In genomic region chr7:149195180-149196150, GRCh38 we compare ENCODE assay signal across 8 cellular contexts. TPM values are rescaled to one million over a fixed set of nuclear protein-coding genes. Genes with fewer than 3 reads are reported as not detected.
A peak's percentile ranks its signal among the peaks of the same experiment; 100 is the strongest.
DNase-seq lines count a peak whose midpoint lies in the region; ATAC-seq, FAIRE-seq and TF ChIP-seq lines count a peak whose summit lies in the region.

Gene ZNF282, plus strand, starts transcription at chr7:149195546. Its CDS starts 44 bp downstream, at chr7:149195590.

- peak; percentile 75 for FAIRE-seq in GM19239 (lab: Jason Lieb, UNC)

- peak within 1 kb of the TSS; percentile 59 to 83 (median 74) for H3K27ac ChIP-seq in right lobe of liver

- peak; percentile 45 to 76 (median 68) for TF ChIP-seq CTCF in right lobe of liver (IDR thresholded peaks at IDR 0.05)

- peak; percentile 55 for TF ChIP-seq POLR2A in right lobe of liver (IDR thresholded peaks at IDR 0.05)

- ATAC-seq in HG03457 (IDR thresholded peaks at IDR 0.05; ENCODE audit: unreplicated experiment) (peak; percentile 94), right lobe of liver (peak; percentile 97 to 98 (median 98))

- H3K4me1 ChIP-seq in right lobe of liver: peaks cover 0 to 13% (median 4%) of the 10 kb centered on the region in 4 donors

- no peaks in the 10 kb centered on the region for H3K9me3 ChIP-seq in right lobe of liver

- H3K4me3 ChIP-seq in right lobe of liver: peak within 1 kb of the TSS; percentile 90

- H3K27me3 ChIP-seq in right lobe of liver: no peaks in the 10 kb centered on the region

- DNase-seq in C1 segment of cervical spinal cord (lab: John Stamatoyannopoulos, UW): peak; percentile 46 to 88 (median 82)
- peak; percentile 96 for DNase-seq in GM19239 (ENCODE audit: insufficient read length, low spot score)
- DNase-seq in NCI-H526 (lab: John Stamatoyannopoulos, UW): peak; percentile 82 to 97
- peak; percentile 52 to 60 for DNase-seq in activated CD4-positive, alpha-beta T cell treated with anti-CD3 and anti-CD28 coated beads, Interleukin-2, amount 50 U/mL, for 4 hours
- peak; percentile 47 to 89 for DNase-seq in dermis microvascular lymphatic vessel endothelial cell (ENCODE audit: low read depth in 2 of 2)
- DNase-seq in right lobe of liver: peak; percentile 91 to 94 (median 94)
- DNase-seq in stimulated activated CD4-positive, alpha-beta T cell treated with anti-CD3 and anti-CD28 coated beads, Interleukin-4, amount 100 ng/mL, for 4 hours: peak; percentile 60 to 74

- H3K36me3 ChIP-seq in right lobe of liver: peaks cover 0 to 24% (median 13%) of the 10 kb centered on the region in 4 donors

- intact Hi-C loops in right lobe of liver (cut with DNase I): no loop called here

- 7% methylated on average over 3 of the region's 97 CpGs for WGBS in right lobe of liver (ENCODE audit: insufficient coverage, low coverage, low lambda C conversion rate, missing lambda C conversion rate)

RNA-seq across cellular contexts. Expression of gene ZNF282, which starts in this region (rescaled TPM):
- total RNA-seq in dermis microvascular lymphatic vessel endothelial cell (22.9 and 27.1 TPM in 2 replicates), right lobe of liver (10 to 100 TPM in 3 of 6 experiments, 1 to 10 TPM in 3; 7.1 to 13.2 (median 10.0) TPM)

Comparison
In these comparisons a context has a peak if more than half of its experiments do, and no peak if none do; other contexts are left out.
1. Peak in every context shown above with its lines: DNase-seq, ATAC-seq, H3K4me3 ChIP-seq and H3K27ac ChIP-seq.